8 cellular contexts compared by ENCODE assay signal in the genomic region with DNA sequence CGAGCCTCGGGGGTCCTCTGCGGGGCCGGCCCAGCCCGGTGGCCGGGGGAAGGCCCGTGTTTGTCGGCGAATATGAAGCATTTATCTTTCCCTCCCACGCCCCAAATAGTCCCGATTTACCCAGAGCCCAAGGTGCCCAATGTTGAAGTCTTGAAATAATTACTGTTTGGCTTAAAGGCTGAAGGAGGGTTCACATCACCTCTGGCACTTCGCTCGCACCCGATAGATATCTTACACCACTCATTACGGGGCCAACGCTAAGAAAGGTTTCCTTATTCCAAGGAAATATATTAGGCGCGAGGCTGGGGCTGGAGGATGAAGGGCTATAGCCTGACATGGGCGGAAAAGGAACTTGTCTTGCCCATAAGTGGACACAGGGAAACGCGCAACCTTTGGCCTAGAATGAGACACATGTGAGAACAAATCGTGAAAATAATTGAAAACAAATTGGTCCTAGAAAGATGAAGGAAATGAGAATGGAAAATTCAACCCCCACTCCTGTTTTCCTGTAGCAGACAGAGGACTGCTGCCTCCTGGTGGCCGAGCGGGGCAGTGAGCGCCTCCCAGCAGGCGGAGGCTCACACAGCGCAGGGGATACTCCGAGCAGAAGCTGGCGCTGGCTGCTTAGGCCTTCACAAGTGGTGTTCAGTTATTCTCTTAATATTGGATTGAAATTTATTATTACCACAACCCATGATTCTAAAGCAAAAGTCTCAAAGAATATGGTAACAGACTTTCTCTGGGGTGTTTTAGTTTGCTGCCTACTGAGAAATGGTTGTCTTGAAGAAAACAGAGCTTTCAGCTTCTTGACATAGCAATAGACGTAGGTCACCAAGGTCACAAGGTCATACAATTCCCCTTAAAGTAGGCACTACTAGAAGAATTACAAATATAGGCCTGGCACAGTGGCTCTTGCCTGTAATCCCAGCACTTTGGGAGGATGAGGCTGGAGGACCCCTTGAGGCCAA. TPM values are rescaled to one million over a fixed set of nuclear protein-coding genes. Genes with fewer than 3 reads are reported as not detected.
DNase-seq lines count a peak whose midpoint lies in the region; ATAC-seq and TF ChIP-seq lines count a peak whose summit lies in the region.

No MANE protein-coding gene starts in this region.

- peak; percentile 32 to 59 for DNase-seq in AML-193 (lab: John Stamatoyannopoulos, UW)
- peak; percentile 58 to 78 for DNase-seq in Kasumi-1 (lab: John Stamatoyannopoulos, UW)
- peak; percentile 70 for DNase-seq in SK-N-DZ (ENCODE audit: low spot score)
- peak; percentile 86 for DNase-seq in activated naive CD4-positive, alpha-beta T cell treated with anti-CD3 and anti-CD28 coated beads, Interleukin-2, amount 50 U/mL, for 16 hours
- DNase-seq in germinal center (ENCODE audit: low spot score): peak; percentile 83
- DNase-seq in stromal cell of bone marrow (ENCODE audit: low read depth): peak; percentile 65

- peaks cover 34% of the 10 kb centered on the region for H3K27me3 ChIP-seq in neutrophil

- H3K27ac ChIP-seq in neutrophil: peak overlapping the region; percentile 20

- H3K4me1 ChIP-seq in neutrophil (ENCODE audit: control insufficient read depth in 1 of 2, insufficient read depth in 1 of 2, low read depth in 1 of 2, low read length in 1 of 2): peaks cover 12 to 13% of the 10 kb centered on the region in 2 experiments

- peak; percentile 84 for ATAC-seq in GM19351 (IDR thresholded peaks at IDR 0.05; ENCODE audit: unreplicated experiment)

- H3K4me3 ChIP-seq in neutrophil (ENCODE audit: low read depth in 1 of 2, low read length in 1 of 2): peak overlapping the region; percentile 50 to 58

- TF ChIP-seq CTCF in neutrophil (IDR thresholded peaks at IDR 0.05): peak; percentile 88

- H3K9me3 ChIP-seq in neutrophil: no peaks in the 10 kb centered on the region

- no peaks in the 10 kb centered on the region for H3K36me3 ChIP-seq in neutrophil

RNA-seq across cellular contexts. Expression of gene CCL21, which starts 7.9 kb away (rescaled TPM):
- not detected in 2 replicates for polyA plus RNA-seq in SK-N-DZ (2014; cell fraction: cytosol; rRNA removed)
- polyA plus RNA-seq in SK-N-DZ (2014; cell fraction: nucleus; rRNA removed): not detected in 2 replicates

RNA-seq across cellular contexts. Expression of gene CCL19, which starts 11.0 kb away (rescaled TPM):
- not detected in 2 replicates for polyA plus RNA-seq in SK-N-DZ (2014; cell fraction: cytosol; rRNA removed)
- not detected in 2 replicates for polyA plus RNA-seq in SK-N-DZ (2014; cell fraction: nucleus; rRNA removed)

RNA-seq across cellular contexts. Expression of gene CCL27, which starts 39.6 kb away (rescaled TPM):
- polyA plus RNA-seq in SK-N-DZ (2014; cell fraction: cytosol; rRNA removed): 0.39 TPM in 1 of 2 replicates, not detected in the other
- 1.7 and 4.0 TPM in 2 replicates for polyA plus RNA-seq in SK-N-DZ (2014; cell fraction: nucleus; rRNA removed)

RNA-seq across cellular contexts. Expression of gene IL11RA, which starts 50.1 kb away (rescaled TPM):
- polyA plus RNA-seq in SK-N-DZ (2014; cell fraction: cytosol; rRNA removed): 47.3 and 63.7 TPM in 2 replicates
- polyA plus RNA-seq in SK-N-DZ (2014; cell fraction: nucleus; rRNA removed): 133 and 136 TPM in 2 replicates

RNA-seq across cellular contexts. Expression of gene GALT, which starts 55.6 kb away (rescaled TPM):
- 24.7 and 30.4 TPM in 2 replicates for polyA plus RNA-seq in SK-N-DZ (2014; cell fraction: cytosol; rRNA removed)
- polyA plus RNA-seq in SK-N-DZ (2014; cell fraction: nucleus; rRNA removed): 199 and 201 TPM in 2 replicates

Comparison
In these comparisons a context has a peak if more than half of its experiments do, and no peak if none do; other contexts are left out.
1. Peak in every context shown above with its lines: DNase-seq, ATAC-seq, H3K4me3 ChIP-seq and H3K27ac ChIP-seq.